9 cellular contexts compared by ENCODE assay signal in the genomic region with DNA sequence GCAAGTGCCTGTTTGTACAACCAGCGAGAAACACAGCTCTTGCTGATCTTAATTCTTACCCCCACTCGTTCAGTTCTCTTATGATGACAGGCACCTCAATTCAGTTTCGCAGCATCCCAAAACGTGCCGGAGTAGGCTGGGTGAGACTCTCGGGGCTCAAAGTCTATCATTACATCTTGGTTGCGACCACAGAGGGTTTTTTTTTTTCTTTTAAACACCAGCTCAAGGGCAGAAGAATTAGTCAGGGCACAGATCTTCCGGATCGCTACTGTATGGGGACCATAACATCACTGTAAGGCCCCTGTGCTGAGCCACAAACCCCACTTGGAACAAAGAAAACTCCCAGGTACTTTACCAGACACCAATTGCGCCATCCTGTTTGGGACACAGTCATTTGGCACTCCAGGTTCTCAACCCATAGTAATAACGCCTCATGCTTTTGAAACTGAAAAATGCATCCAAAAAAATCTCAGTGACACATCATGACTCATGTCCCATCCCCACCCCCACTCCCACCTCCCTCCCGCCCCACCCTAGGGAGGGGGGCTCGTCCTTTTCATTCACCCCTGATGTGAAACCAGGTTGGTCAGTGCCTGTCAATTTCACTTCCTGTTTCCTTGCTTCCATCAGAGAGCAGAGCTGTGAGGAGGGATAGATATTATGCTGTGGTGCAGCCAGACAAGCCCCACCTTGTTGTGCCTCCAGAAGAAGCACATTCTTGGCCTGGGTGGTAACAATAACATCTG. TPM values are rescaled to one million over a fixed set of nuclear protein-coding genes. Genes with fewer than 3 reads are reported as not detected.
A peak's percentile ranks its signal among the peaks of the same experiment; 100 is the strongest.
DNase-seq lines count a peak whose midpoint lies in the region; ATAC-seq and TF ChIP-seq lines count a peak whose summit lies in the region.
"Had no signal": no experiment of that assay in that cellular context is flagged by ENCODE, and none has a peak within 500 bp of the region (broad histone marks: within the 10 kb centered on the region; RNA-seq: fewer than 3 reads in every experiment).

No MANE protein-coding gene starts in this region.

- H3K4me3 ChIP-seq in KMS-11 (IDR thresholded peaks at IDR 0.05; ENCODE audit: insufficient read depth, low read depth, low read length) (no peak overlapping the region), fibroblast of pulmonary artery (replicated peaks; ENCODE audit: low read depth, low read length) (no peak overlapping the region)

- H2AFZ ChIP-seq in KMS-11 (ENCODE audit: low read depth) = peak overlapping the region; percentile 68

- H3K79me2 ChIP-seq in KMS-11 (ENCODE audit: insufficient read depth, low read depth) = no peaks in the 10 kb centered on the region

- peak overlapping the region; percentile 71 for H3K4me3 Mint-ChIP-seq in activated CD8-positive, alpha-beta T cell treated with anti-CD3 and anti-CD28 coated beads, Interleukin-2, amount 10 ng/mL, durations not matched to agents 7 days and 5 days

- H3K27me3 ChIP-seq in KMS-11 (ENCODE audit: insufficient read depth, low read depth) = no peaks in the 10 kb centered on the region

- TF ChIP-seq CTCF in KMS-11 (conservative IDR thresholded peaks at IDR 0.05; ENCODE audit: low read depth, low read length) (no peak), fibroblast of pulmonary artery (IDR thresholded peaks at IDR 0.05; ENCODE audit: low read length, missing control alignments) (no peak)

- POLR2A ChIA-PET in activated CD8-positive, alpha-beta T cell treated with anti-CD3 and anti-CD28 coated beads, Interleukin-2, amount 10 ng/mL, durations not matched to agents 7 days and 5 days (lab: Charles Lee) = interaction anchor here (0.5 to 2.2 kb wide), 12 partner anchors 9 to 87 kb away, joined by 3 to 23 read pairs (median 3); a partner anchor contains a TSS

- peaks cover 38% of the 10 kb centered on the region for H3K4me1 ChIP-seq in KMS-11 (ENCODE audit: low read depth, poor library complexity, severe bottlenecking)

- H3K27ac ChIP-seq in KMS-11 = peak overlapping the region; percentile 84

- H3K9me3 Mint-ChIP-seq in activated CD8-positive, alpha-beta T cell treated with anti-CD3 and anti-CD28 coated beads, Interleukin-2, amount 10 ng/mL, durations not matched to agents 7 days and 5 days (ENCODE audit: insufficient read depth) = no peaks in the 10 kb centered on the region

- H3K4me1 Mint-ChIP-seq in activated CD8-positive, alpha-beta T cell treated with anti-CD3 and anti-CD28 coated beads, Interleukin-2, amount 10 ng/mL, durations not matched to agents 7 days and 5 days (ENCODE audit: low read depth) = peaks cover 70% of the 10 kb centered on the region

- peak overlapping the region; percentile 72 for H3K4me2 ChIP-seq in KMS-11

- H3K9ac ChIP-seq in KMS-11 = peak overlapping the region; percentile 64

- peak; percentile 80 for ATAC-seq in GM21619 (IDR thresholded peaks at IDR 0.05; ENCODE audit: unreplicated experiment)
- peak; percentile 83 for ATAC-seq in activated CD8-positive, alpha-beta T cell treated with anti-CD3 and anti-CD28 coated beads, Interleukin-2, amount 10 ng/mL, durations not matched to agents 7 days and 5 days

- peak; percentile 15 for DNase-seq in COLO829 (ENCODE audit: low spot score)
- peak; percentile 82 for DNase-seq in activated CD8-positive, alpha-beta T cell treated with anti-CD3 and anti-CD28 coated beads, Interleukin-2, amount 10 ng/mL, durations not matched to agents 7 days and 5 days
- DNase-seq in fibroblast of pulmonary artery (ENCODE audit: low read depth) = peak; percentile 23
- peak; percentile 93 for DNase-seq in stimulated activated naive CD4-positive, alpha-beta T cell treated with Interleukin-2 at 50 U/mL for 16 hours (lab: John Stamatoyannopoulos, UW)
- DNase-seq in NCI-H524 treated with DMSO at 0.1 percent for 48 hours (lab: John Stamatoyannopoulos, UW) = no peak
- DNase-seq in DMS153 treated with DMSO at 0.1 percent for 48 hours (lab: John Stamatoyannopoulos, UW; ENCODE audit: unreplicated experiment) = no peak

- peak overlapping the region; percentile 93 for H3K27ac Mint-ChIP-seq in activated CD8-positive, alpha-beta T cell treated with anti-CD3 and anti-CD28 coated beads, Interleukin-2, amount 10 ng/mL, durations not matched to agents 7 days and 5 days

- no peaks in the 10 kb centered on the region for H3K27me3 Mint-ChIP-seq in activated CD8-positive, alpha-beta T cell treated with anti-CD3 and anti-CD28 coated beads, Interleukin-2, amount 10 ng/mL, durations not matched to agents 7 days and 5 days (ENCODE audit: low read depth)

- H3K36me3 ChIP-seq in KMS-11 (ENCODE audit: insufficient read depth) = no peaks in the 10 kb centered on the region

- CTCF ChIA-PET in activated CD8-positive, alpha-beta T cell treated with anti-CD3 and anti-CD28 coated beads, Interleukin-2, amount 10 ng/mL, durations not matched to agents 7 days and 5 days (lab: Charles Lee) = interaction anchor here (0.6 to 1.7 kb wide), 16 partner anchors 10 to 92 kb away, joined by 3 to 8 read pairs (median 3); no protein-coding TSS in a partner anchor

- no peaks in the 10 kb centered on the region for H4K20me1 ChIP-seq in KMS-11 (ENCODE audit: insufficient read depth)

- peaks cover 13% of the 10 kb centered on the region for H3K36me3 Mint-ChIP-seq in activated CD8-positive, alpha-beta T cell treated with anti-CD3 and anti-CD28 coated beads, Interleukin-2, amount 10 ng/mL, durations not matched to agents 7 days and 5 days (ENCODE audit: low read depth)

RNA-seq across cellular contexts. Expression of a gene that starts 41.0 kb away (rescaled TPM):
- 100 to 1,000 TPM; 252 to 274 TPM for total RNA-seq in activated CD8-positive, alpha-beta T cell treated with anti-CD3 and anti-CD28 coated beads, Interleukin-2, amount 10 ng/mL, durations not matched to agents 7 days and 5 days
- total RNA-seq: fibroblast of villous mesenchyme had no signal

Comparison
In these comparisons a context has a peak if more than half of its experiments do, and no peak if none do; other contexts are left out.
1. DNase-seq: peak in COLO829 (single experiment), activated CD8-positive, alpha-beta T cell treated with anti-CD3 and anti-CD28 coated beads, Interleukin-2, amount 10 ng/mL, durations not matched to agents 7 days and 5 days (single experiment), fibroblast of pulmonary artery (single experiment) and stimulated activated naive CD4-positive, alpha-beta T cell treated with Interleukin-2 at 50 U/mL for 16 hours (single experiment); none in NCI-H524 treated with DMSO at 0.1 percent for 48 hours (single experiment) and DMS153 treated with DMSO at 0.1 percent for 48 hours (single experiment).